ENCODE assay signal across 9 cellular contexts in genomic region chr17:47839899-47840741, GRCh38. TPM values are rescaled to one million over a fixed set of nuclear protein-coding genes. Genes with fewer than 3 reads are reported as not detected.
DNase-seq lines count a peak whose midpoint lies in the region; ATAC-seq and TF ChIP-seq lines count a peak whose summit lies in the region.
"Had no signal": no experiment of that assay in that cellular context is flagged by ENCODE, and none has a peak within 500 bp of the region (broad histone marks: within the 10 kb centered on the region; RNA-seq: fewer than 3 reads in every experiment).

No MANE protein-coding gene starts in this region.

- peak overlapping the region; percentile 96 for H3K4me3 ChIP-seq in thoracic aorta

- DNase-seq in activated CD4-positive, alpha-beta T cell treated with anti-CD3 and anti-CD28 coated beads for 36 hours: no peak
- no peak for DNase-seq in activated CD4-positive, alpha-beta T cell treated with anti-CD3 and anti-CD28 coated beads, Interleukin-2, amount 50 U/mL, for 4 hours
- no peak for DNase-seq in activated naive CD4-positive, alpha-beta T cell treated with anti-CD3 and anti-CD28 coated beads, Interleukin-2, amount 50 U/mL, for 72 hours (ENCODE audit: low spot score in 2 of 2)
- DNase-seq in left lobe of liver (ENCODE audit: low spot score) (peak; percentile 56), thoracic aorta (ENCODE audit: low spot score) (no peak), NCI-H1930 (lab: John Stamatoyannopoulos, UW) (no peak)
- DNase-seq: COR-L47 had no signal

- peaks cover 30% of the 10 kb centered on the region for H3K4me1 Mint-ChIP-seq in activated CD4-positive, alpha-beta T cell treated with anti-CD3 and anti-CD28 coated beads for 36 hours

- TF ChIP-seq CTCF in thoracic aorta (IDR thresholded peaks at IDR 0.05): no peak

- POLR2A ChIA-PET in activated CD4-positive, alpha-beta T cell treated with anti-CD3 and anti-CD28 coated beads for 36 hours (lab: Charles Lee): interaction anchor here (0.6 kb wide), 1 partner anchor 50 kb away, joined by 3 read pairs; no protein-coding TSS in a partner anchor

- peak overlapping the region; percentile 25 for H3K27ac Mint-ChIP-seq in activated CD4-positive, alpha-beta T cell treated with anti-CD3 and anti-CD28 coated beads for 36 hours
- H3K27ac Mint-ChIP-seq in activated naive CD4-positive, alpha-beta T cell treated with anti-CD3 and anti-CD28 coated beads, Interleukin-2, amount 50 U/mL, for 72 hours: peak overlapping the region; percentile 77 to 90

- H3K4me1 ChIP-seq in thoracic aorta (ENCODE audit: control insufficient read depth in 1 of 2, low read depth in 2 of 2): peaks cover 4 to 20% of the 10 kb centered on the region in 2 donors

- H3K36me3 ChIP-seq in thoracic aorta: no peaks in the 10 kb centered on the region

- H3K4me3 Mint-ChIP-seq in activated CD4-positive, alpha-beta T cell treated with anti-CD3 and anti-CD28 coated beads for 36 hours: peak overlapping the region; percentile 99

- ATAC-seq in activated CD4-positive, alpha-beta T cell treated with anti-CD3 and anti-CD28 coated beads for 36 hours: no peak
- no peak for ATAC-seq in activated naive CD4-positive, alpha-beta T cell treated with anti-CD3 and anti-CD28 coated beads, Interleukin-2, amount 50 U/mL, for 72 hours
- no peak for ATAC-seq in left lobe of liver
- no peak for ATAC-seq in thoracic aorta (ENCODE audit: insufficient number of reproducible peaks, low FRiP score, low read depth)
- no peak for ATAC-seq in GM21390 (IDR thresholded peaks at IDR 0.05; ENCODE audit: unreplicated experiment)
- ATAC-seq in HG02885 (IDR thresholded peaks at IDR 0.05; ENCODE audit: poor library complexity, unreplicated experiment): no peak

- no peaks in the 10 kb centered on the region for H3K9me3 ChIP-seq in thoracic aorta

- H3K36me3 Mint-ChIP-seq in activated CD4-positive, alpha-beta T cell treated with anti-CD3 and anti-CD28 coated beads for 36 hours (ENCODE audit: low read depth): peaks cover 1% of the 10 kb centered on the region
- peaks cover 6 to 8% of the 10 kb centered on the region in 2 donors for H3K36me3 Mint-ChIP-seq in activated naive CD4-positive, alpha-beta T cell treated with anti-CD3 and anti-CD28 coated beads, Interleukin-2, amount 50 U/mL, for 72 hours

- no peaks in the 10 kb centered on the region for H3K9me3 Mint-ChIP-seq in activated CD4-positive, alpha-beta T cell treated with anti-CD3 and anti-CD28 coated beads for 36 hours (ENCODE audit: low read depth)
- no peaks in the 10 kb centered on the region for H3K9me3 Mint-ChIP-seq in activated naive CD4-positive, alpha-beta T cell treated with anti-CD3 and anti-CD28 coated beads, Interleukin-2, amount 50 U/mL, for 72 hours

- intact Hi-C loops in activated CD4-positive, alpha-beta T cell treated with anti-CD3 and anti-CD28 coated beads for 36 hours (cut with DNase I, micrococcal nuclease): loop anchor here (2.0 to 10.0 kb wide), 5 partner anchors 107 to 267 kb away; partner anchors contain the start of genes CDK5RAP3 (in 1 of the 2) and SNX11 (in 1 of the 2)

- H3K27me3 Mint-ChIP-seq in activated CD4-positive, alpha-beta T cell treated with anti-CD3 and anti-CD28 coated beads for 36 hours: peaks cover 9% of the 10 kb centered on the region

- H3K27me3 ChIP-seq in thoracic aorta (replicated peaks; ENCODE audit: insufficient read depth): no peaks in the 10 kb centered on the region

- H3K27ac ChIP-seq in thoracic aorta: no peak overlapping the region

- CTCF ChIA-PET in activated CD4-positive, alpha-beta T cell treated with anti-CD3 and anti-CD28 coated beads for 36 hours (lab: Charles Lee): interaction anchor here (0.5 to 19.9 kb wide), 21 partner anchors 9 to 283 kb away, joined by 3 to 414 read pairs (median 5); partner anchors contain the start of genes CDK5RAP3 and SP2

RNA-seq across cellular contexts. Expression of gene SCRN2, which starts 1.0 kb away (rescaled TPM):
- 10 to 100 TPM; 21.5 to 25.2 TPM for total RNA-seq in activated CD4-positive, alpha-beta T cell treated with anti-CD3 and anti-CD28 coated beads for 36 hours
- 10 to 100 TPM; 30.9 to 34.8 TPM for total RNA-seq in activated naive CD4-positive, alpha-beta T cell treated with anti-CD3 and anti-CD28 coated beads, Interleukin-2, amount 50 U/mL, for 72 hours
- total RNA-seq in left lobe of liver: 28.4 TPM
- 10 to 100 TPM; 22.9 to 29.3 TPM for total RNA-seq in thoracic aorta

RNA-seq across cellular contexts. Expression of gene LRRC46, which starts 8.7 kb away (rescaled TPM):
- total RNA-seq in activated CD4-positive, alpha-beta T cell treated with anti-CD3 and anti-CD28 coated beads for 36 hours: under 1 TPM; 0.46 to 0.82 TPM
- under 1 TPM; 0.46 to 0.60 TPM for total RNA-seq in activated naive CD4-positive, alpha-beta T cell treated with anti-CD3 and anti-CD28 coated beads, Interleukin-2, amount 50 U/mL, for 72 hours
- total RNA-seq in left lobe of liver: 0.40 TPM
- under 1 TPM in 1 of 2 donors, not detected in 1; 0.42 TPM for total RNA-seq in thoracic aorta

RNA-seq across cellular contexts. Expression of gene MRPL10, which starts 8.8 kb away (rescaled TPM):
- total RNA-seq in activated CD4-positive, alpha-beta T cell treated with anti-CD3 and anti-CD28 coated beads for 36 hours: 10 to 100 TPM; 66.9 to 70.9 TPM
- total RNA-seq in activated naive CD4-positive, alpha-beta T cell treated with anti-CD3 and anti-CD28 coated beads, Interleukin-2, amount 50 U/mL, for 72 hours: 10 to 100 TPM; 68.7 to 84.1 TPM
- total RNA-seq in left lobe of liver: 16.4 TPM
- 10 to 100 TPM; 25.8 to 34.8 TPM for total RNA-seq in thoracic aorta

RNA-seq across cellular contexts. Expression of gene SP6, which starts 10.8 kb away (rescaled TPM):
- under 1 TPM; 0.07 to 0.14 TPM for total RNA-seq in activated CD4-positive, alpha-beta T cell treated with anti-CD3 and anti-CD28 coated beads for 36 hours
- under 1 TPM; 0.16 to 0.23 TPM for total RNA-seq in activated naive CD4-positive, alpha-beta T cell treated with anti-CD3 and anti-CD28 coated beads, Interleukin-2, amount 50 U/mL, for 72 hours
- total RNA-seq in left lobe of liver (0.08 TPM), thoracic aorta (not detected)

RNA-seq across cellular contexts. Expression of gene OSBPL7, which starts 18.5 kb away (rescaled TPM):
- 10 to 100 TPM; 12.8 to 12.9 TPM for total RNA-seq in activated CD4-positive, alpha-beta T cell treated with anti-CD3 and anti-CD28 coated beads for 36 hours
- total RNA-seq in activated naive CD4-positive, alpha-beta T cell treated with anti-CD3 and anti-CD28 coated beads, Interleukin-2, amount 50 U/mL, for 72 hours: 10 to 100 TPM; 23.7 to 29.9 TPM
- total RNA-seq in left lobe of liver: 1.0 TPM
- 10 to 100 TPM; 15.5 to 20.0 TPM for total RNA-seq in thoracic aorta
